ENCODE assay signal across 1 cellular context in the genomic region with DNA sequence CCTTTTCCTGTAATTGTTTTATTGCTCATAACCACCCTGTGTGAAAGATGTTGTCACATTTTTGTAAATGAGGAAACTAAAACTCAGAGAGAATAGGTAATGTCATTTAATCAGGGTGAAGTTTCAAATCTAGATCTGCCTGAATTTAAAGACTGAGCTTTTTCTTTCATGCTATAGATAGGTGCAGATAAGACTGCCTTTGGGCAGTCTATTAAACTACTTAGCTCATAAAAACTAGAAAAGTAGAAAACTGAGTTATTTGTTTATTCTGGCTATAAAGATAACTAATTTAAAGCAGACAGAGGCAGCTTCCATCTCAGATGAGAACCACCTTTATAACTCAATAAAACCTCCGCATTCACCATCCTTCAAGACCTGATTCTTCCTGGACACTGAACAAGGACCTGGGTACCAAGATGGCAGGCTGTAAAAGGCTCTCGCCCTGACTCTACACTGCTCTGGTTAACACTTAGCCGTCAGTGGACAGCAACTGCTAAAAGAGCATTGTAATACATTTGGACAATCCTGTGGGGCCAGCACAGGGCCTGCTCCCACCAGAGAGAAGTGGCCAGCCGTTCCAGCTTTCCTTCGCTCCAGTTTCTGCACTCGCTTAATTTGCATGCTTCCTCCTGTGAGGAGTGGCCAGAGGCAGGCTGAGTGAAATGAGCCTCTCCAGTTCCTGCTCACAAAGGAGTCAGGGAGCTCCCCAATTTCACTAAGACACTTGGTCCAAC.
TF ChIP-seq lines count a peak whose summit lies in the region.

No MANE protein-coding gene starts in this region.

TF ChIP-seq in H1, 55 proteins besides CTCF, POLR2A, EP300 and RAD21 (continued from another document):
- no peak for TF ChIP-seq KDM4A (IDR thresholded peaks at IDR 0.05; ENCODE audit: low read depth, low read length, severe bottlenecking)
